Comparison of ENCODE assay signal across 8 cellular contexts in genomic region chr7:32941996-32942782, GRCh38. TPM values are rescaled to one million over a fixed set of nuclear protein-coding genes. Genes with fewer than 3 reads are reported as not detected.
DNase-seq lines count a peak whose midpoint lies in the region; FAIRE-seq and TF ChIP-seq lines count a peak whose summit lies in the region.

No MANE protein-coding gene starts in this region.

- peak; percentile 60 for FAIRE-seq in GM12891 (lab: Jason Lieb, UNC)

- H3K27me3 ChIP-seq in breast epithelium = no peaks in the 10 kb centered on the region

- peak; percentile 60 for DNase-seq in GM12891 (ENCODE audit: insufficient read length, low spot score)
- DNase-seq in HFF-Myc (ENCODE audit: extremely low read depth, low read depth) = no peak
- peak; percentile 54 for DNase-seq in MV-4-11 (lab: John Stamatoyannopoulos, UW)
- peak; percentile 66 for DNase-seq in UCSD-AML1 (lab: John Stamatoyannopoulos, UW; ENCODE audit: unreplicated experiment)
- DNase-seq in breast epithelium (ENCODE audit: low spot score in 2 of 2) = peak; percentile 31 to 54
- DNase-seq in inferior parietal cortex (ENCODE audit: extremely low spot score) = peak; percentile 52
- DNase-seq in stimulated activated CD4-positive, alpha-beta T cell treated with anti-CD3 and anti-CD28 coated beads, Interleukin-12 subunit alpha, Interleukin-12 subunit beta, amount 100 ng/mL, for 4 hours = peak; percentile 54
- no peak for DNase-seq in ecto neural progenitor cell (ENCODE audit: low spot score)

- intact Hi-C loops in breast epithelium (cut with DNase I; ENCODE audit: low total_unique reads) = no loop called here

- H3K4me3 ChIP-seq in HFF-Myc (replicated peaks; ENCODE audit: low read depth, low read length) = peak overlapping the region; percentile 82
- H3K4me3 ChIP-seq in breast epithelium = peak overlapping the region; percentile 63 to 86 (median 86)

- H3K27ac ChIP-seq in breast epithelium = peak overlapping the region; percentile 88 to 93

- H3K4me1 ChIP-seq in breast epithelium = peaks cover 0 to 4% of the 10 kb centered on the region in 2 donors

- no peaks in the 10 kb centered on the region for H3K9me3 ChIP-seq in breast epithelium

- no peaks in the 10 kb centered on the region for H3K36me3 ChIP-seq in breast epithelium

- no peak for TF ChIP-seq CTCF in HFF-Myc (IDR thresholded peaks at IDR 0.05; ENCODE audit: low read depth, low read length, missing control alignments)
- TF ChIP-seq CTCF in breast epithelium (IDR thresholded peaks at IDR 0.05) = no peak

- TF ChIP-seq POLR2A in GM12891 (IDR thresholded peaks at IDR 0.05; ENCODE audit: low read depth, low read length) (no peak), breast epithelium (IDR thresholded peaks at IDR 0.05) (no peak)

TF ChIP-seq in GM12891, 5 proteins besides CTCF, POLR2A, EP300 and RAD21:
- TF ChIP-seq POLR2AphosphoS5 (IDR thresholded peaks at IDR 0.05; ENCODE audit: low read depth, low read length) (no peak), SPI1 (IDR thresholded peaks at IDR 0.05; ENCODE audit: low read depth, low read length) (0 out of 2 replicates have a peak, but pooled peaks have one; percentile 5), PAX5 (IDR thresholded peaks at IDR 0.05; ENCODE audit: insufficient read depth, low read length, severe bottlenecking) (no peak), TAF1 (IDR thresholded peaks at IDR 0.05; ENCODE audit: low read depth, low read length) (no peak), POU2F2 (IDR thresholded peaks at IDR 0.05; ENCODE audit: low read depth, low read length) (no peak)

RNA-seq across cellular contexts. Expression of gene FKBP9, which starts 15.1 kb away (rescaled TPM):
- 5.5 TPM for polyA plus RNA-seq in GM12891 (2012; ENCODE audit: low read depth, missing spikeins)
- total RNA-seq in breast epithelium = 100 to 1,000 TPM in 2 of 3 donors, 10 to 100 TPM in 1; 74.9 to 236 (median 100) TPM

RNA-seq across cellular contexts. Expression of gene KBTBD2, which starts 50.6 kb away (rescaled TPM):
- polyA plus RNA-seq in GM12891 (2012; ENCODE audit: low read depth, missing spikeins) = 10.4 TPM
- total RNA-seq in breast epithelium = 10 to 100 TPM; 36.7 to 55.9 (median 38.9) TPM

Comparison
In these comparisons a context has a peak if more than half of its experiments do, and no peak if none do; other contexts are left out.
1. DNase-seq: peak in GM12891 (single experiment), MV-4-11 (single experiment), UCSD-AML1 (single experiment), breast epithelium (2 of 2), inferior parietal cortex (single experiment) and stimulated activated CD4-positive, alpha-beta T cell treated with anti-CD3 and anti-CD28 coated beads, Interleukin-12 subunit alpha, Interleukin-12 subunit beta, amount 100 ng/mL, for 4 hours (single experiment); none in HFF-Myc (single experiment) and ecto neural progenitor cell (single experiment).